ENCODE assay signal across 8 cellular contexts in genomic region chr11:43504316-43504950, GRCh38.
DNase-seq lines count a peak whose midpoint lies in the region; ATAC-seq, FAIRE-seq and TF ChIP-seq lines count a peak whose summit lies in the region.

No MANE protein-coding gene starts in this region.

- H3K36me3 ChIP-seq in astrocyte (ENCODE audit: insufficient read depth, low read length) (no peaks in the 10 kb centered on the region), lower lobe of right lung (no peaks in the 10 kb centered on the region)

- peaks cover 6% of the 10 kb centered on the region for H3K4me1 Mint-ChIP-seq in astrocyte (ENCODE audit: low read depth, unreplicated experiment)

- no peak overlapping the region for H3K4me2 ChIP-seq in astrocyte (ENCODE audit: low read length)

- no peak for FAIRE-seq in astrocyte (lab: Jason Lieb, UNC)

- H3K27me3 ChIP-seq in astrocyte (ENCODE audit: insufficient read depth, low read length) (peaks cover 4% of the 10 kb centered on the region), lower lobe of right lung (ENCODE audit: low read depth) (peaks cover 3% of the 10 kb centered on the region)

- H3K79me2 ChIP-seq in astrocyte (ENCODE audit: insufficient read depth, low read length) = no peaks in the 10 kb centered on the region

- TF ChIP-seq POLR2A in GM18505 (IDR thresholded peaks at IDR 0.05; ENCODE audit: borderline replicate concordance, extremely low read depth, insufficient read depth, insufficient read length) = no peak

- H3K9me3 ChIP-seq in astrocyte (ENCODE audit: insufficient read depth, low read depth, low read length) (no peaks in the 10 kb centered on the region), lower lobe of right lung (no peaks in the 10 kb centered on the region)

- H3K27ac Mint-ChIP-seq in astrocyte (ENCODE audit: unreplicated experiment) = no peak overlapping the region

- H2AFZ ChIP-seq in astrocyte (ENCODE audit: low read depth, low read length) = no peak overlapping the region

- H3K36me3 Mint-ChIP-seq in astrocyte (ENCODE audit: low read depth, unreplicated experiment) = no peaks in the 10 kb centered on the region

- no peaks in the 10 kb centered on the region for H4K20me1 ChIP-seq in astrocyte (ENCODE audit: insufficient read depth, low read length)

- ATAC-seq in lower lobe of right lung = peak; percentile 22 to 35
- no peak for ATAC-seq in GM18505 (IDR thresholded peaks at IDR 0.05; ENCODE audit: unreplicated experiment)
- no peak for ATAC-seq in HG03095 (IDR thresholded peaks at IDR 0.05; ENCODE audit: unreplicated experiment)

- TF ChIP-seq CTCF in astrocyte (IDR thresholded peaks at IDR 0.05; ENCODE audit: insufficient read depth, low read depth, low read length) (peak; percentile 26), lower lobe of right lung (IDR thresholded peaks at IDR 0.05) (no peak)

- intact Hi-C loops in lower lobe of right lung (cut with DNase I) = no loop called here

- H3K4me3 ChIP-seq in astrocyte (ENCODE audit: insufficient read depth, low read depth, low read length) (no peak overlapping the region), lower lobe of right lung (no peak overlapping the region)

- peaks cover 21% of the 10 kb centered on the region for H3K27me3 Mint-ChIP-seq in astrocyte (ENCODE audit: low read depth, unreplicated experiment)

- no peak overlapping the region for H3K9ac ChIP-seq in astrocyte (ENCODE audit: low read length)

- H3K4me3 Mint-ChIP-seq in astrocyte (ENCODE audit: unreplicated experiment) = no peak overlapping the region

- DNase-seq in EL = peak; percentile 17
- peak; percentile 40 for DNase-seq in HPDE6-E6E7 (ENCODE audit: extremely low spot score)
- DNase-seq in astrocyte (ENCODE audit: low read depth) = no peak
- no peak for DNase-seq in lower lobe of right lung
- no peak for DNase-seq in activated naive CD4-positive, alpha-beta T cell treated with anti-CD3 and anti-CD28 coated beads, Interleukin-2, amount 50 U/mL, for 16 hours
- no peak for DNase-seq in activated T-cell treated with anti-CD3 and anti-CD28 coated beads for 4 hours

- H3K27ac ChIP-seq in astrocyte (ENCODE audit: low read depth, low read length) (no peak overlapping the region), lower lobe of right lung (no peak overlapping the region)

- H3K4me1 ChIP-seq in astrocyte (ENCODE audit: insufficient read depth, low read length) (no peaks in the 10 kb centered on the region), lower lobe of right lung (no peaks in the 10 kb centered on the region)

- H3K9me3 Mint-ChIP-seq in astrocyte (ENCODE audit: unreplicated experiment) = no peaks in the 10 kb centered on the region

Comparison
In these comparisons a context has a peak if more than half of its experiments do, and no peak if none do; other contexts are left out.
1. DNase-seq: peak in EL (single experiment) and HPDE6-E6E7 (single experiment); none in astrocyte (single experiment), lower lobe of right lung (single experiment), activated naive CD4-positive, alpha-beta T cell treated with anti-CD3 and anti-CD28 coated beads, Interleukin-2, amount 50 U/mL, for 16 hours (single experiment) and activated T-cell treated with anti-CD3 and anti-CD28 coated beads for 4 hours (single experiment).
2. ATAC-seq: peak in lower lobe of right lung (2 of 2); none in GM18505 (single experiment) and HG03095 (single experiment).